ENCODE assay signal across 18 cellular contexts in genomic region chr11:11985016-11985715, GRCh38. TPM values are rescaled to one million over a fixed set of nuclear protein-coding genes. Genes with fewer than 3 reads are reported as not detected.
DNase-seq lines count a peak whose midpoint lies in the region; ATAC-seq and TF ChIP-seq lines count a peak whose summit lies in the region.
"Had no signal": no experiment of that assay in that cellular context is flagged by ENCODE, and none has a peak within 500 bp of the region (broad histone marks: within the 10 kb centered on the region; RNA-seq: fewer than 3 reads in every experiment).

No MANE protein-coding gene starts in this region.

- peaks cover 2% of the 10 kb centered on the region in 2 donors for H3K27me3 Mint-ChIP-seq in CD4-positive, alpha-beta memory T cell

- intact Hi-C loops in CD4-positive, alpha-beta memory T cell (cut with micrococcal nuclease), result no loop called here

- peak overlapping the region; percentile 38 for H3K27ac ChIP-seq in SJSA1
- peak overlapping the region; percentile 69 for H3K27ac ChIP-seq in fibroblast of lung (ENCODE audit: insufficient read depth, low read length)
- peak overlapping the region; percentile 41 for H3K27ac ChIP-seq in osteoblast (ENCODE audit: low read depth, low read length)
- H3K27ac ChIP-seq in CD4-positive, alpha-beta memory T cell (ENCODE audit: low read depth, low read length), result no peak overlapping the region
- H3K27ac ChIP-seq: gastrocnemius medialis, HL-60, neural progenitor cell, SJCRH30 had no signal

- no peak overlapping the region for H3K27ac Mint-ChIP-seq in CD4-positive, alpha-beta memory T cell
- H3K27ac Mint-ChIP-seq: neural progenitor cell had no signal

- H3K9ac ChIP-seq in fibroblast of lung (ENCODE audit: insufficient read depth, low read length), result peak overlapping the region; percentile 1
- H3K9ac ChIP-seq: neural progenitor cell had no signal

- peak overlapping the region; percentile 10 for H3K4me2 ChIP-seq in fibroblast of lung (ENCODE audit: extremely low read depth, insufficient read depth, low read length)
- peak overlapping the region; percentile 23 for H3K4me2 ChIP-seq in osteoblast (ENCODE audit: insufficient read depth, low read length)
- H3K4me2 ChIP-seq: neural progenitor cell had no signal

- H3K4me1 ChIP-seq in SJSA1 (replicated peaks), result peaks cover 76% of the 10 kb centered on the region
- peaks cover 71% of the 10 kb centered on the region for H3K4me1 ChIP-seq in fibroblast of lung (ENCODE audit: control insufficient read depth, extremely low read depth, insufficient read depth, low read length)
- peaks cover 60% of the 10 kb centered on the region for H3K4me1 ChIP-seq in osteoblast (ENCODE audit: insufficient read depth, low read length)
- H3K4me1 ChIP-seq in CD4-positive, alpha-beta memory T cell (ENCODE audit: insufficient read depth, low read length), result no peaks in the 10 kb centered on the region
- H3K4me1 ChIP-seq: gastrocnemius medialis, neural progenitor cell had no signal

- TF ChIP-seq CTCF in fibroblast of lung (conservative IDR thresholded peaks at IDR 0.05 in 1 of 2, IDR thresholded peaks at IDR 0.05 in 1 of 2; ENCODE audit: low read depth in 1 of 2, low read length in 2 of 2) (no peak), osteoblast (IDR thresholded peaks at IDR 0.05; ENCODE audit: extremely low read depth, low read depth, low read length) (no peak)

- no peak for ATAC-seq in HG03432 (IDR thresholded peaks at IDR 0.05; ENCODE audit: unreplicated experiment)
- ATAC-seq: activated T-cell treated with anti-CD3 and anti-CD28 coated beads, Interleukin-2, amount 50 U/mL, for 4 hours; left colon had no signal

- H3K4me3 Mint-ChIP-seq in CD4-positive, alpha-beta memory T cell, result no peak overlapping the region
- H3K4me3 Mint-ChIP-seq: activated T-cell treated with anti-CD3 and anti-CD28 coated beads, Interleukin-2, amount 50 U/mL, for 4 hours; neural progenitor cell had no signal

- H3K9me3 ChIP-seq in SJSA1 (replicated peaks), result no peaks in the 10 kb centered on the region
- no peaks in the 10 kb centered on the region for H3K9me3 ChIP-seq in fibroblast of lung (ENCODE audit: control insufficient read depth, insufficient read depth, low read depth, low read length)
- H3K9me3 ChIP-seq in osteoblast (ENCODE audit: low read depth, low read length), result no peaks in the 10 kb centered on the region
- H3K9me3 ChIP-seq in CD4-positive, alpha-beta memory T cell (ENCODE audit: control insufficient read depth in 1 of 2, low read length in 2 of 2), result no peaks in the 10 kb centered on the region
- H3K9me3 ChIP-seq: gastrocnemius medialis, SJCRH30 had no signal

- H3K27me3 ChIP-seq in SJSA1 (replicated peaks), result no peaks in the 10 kb centered on the region
- no peaks in the 10 kb centered on the region for H3K27me3 ChIP-seq in fibroblast of lung (ENCODE audit: control insufficient read depth, insufficient read depth, low read length)
- H3K27me3 ChIP-seq in osteoblast (ENCODE audit: insufficient read depth, low read length), result no peaks in the 10 kb centered on the region
- H3K27me3 ChIP-seq in CD4-positive, alpha-beta memory T cell (ENCODE audit: insufficient read depth, low read length), result no peaks in the 10 kb centered on the region
- H3K27me3 ChIP-seq: gastrocnemius medialis, neural progenitor cell, SJCRH30 had no signal

- no peaks in the 10 kb centered on the region for H3K9me3 Mint-ChIP-seq in CD4-positive, alpha-beta memory T cell
- H3K9me3 Mint-ChIP-seq: activated T-cell treated with anti-CD3 and anti-CD28 coated beads, Interleukin-2, amount 50 U/mL, for 4 hours had no signal

- H4K20me1 ChIP-seq in fibroblast of lung (ENCODE audit: control insufficient read depth, extremely low read depth, insufficient read depth, low read length), result no peaks in the 10 kb centered on the region
- H4K20me1 ChIP-seq in osteoblast (ENCODE audit: insufficient read depth, low read length), result no peaks in the 10 kb centered on the region

- H3K4me3 ChIP-seq in SJSA1 (no peak overlapping the region), fibroblast of lung (replicated peaks in 1 of 4; ENCODE audit: control extremely low read depth in 1 of 4, insufficient read depth in 1 of 4, low read depth in 3 of 4, low read length in 4 of 4) (no peak overlapping the region), osteoblast (ENCODE audit: insufficient read depth, low read length) (no peak overlapping the region)
- H3K4me3 ChIP-seq in CD4-positive, alpha-beta memory T cell (ENCODE audit: low read length in 2 of 2), result no peak overlapping the region
- H3K4me3 ChIP-seq: gastrocnemius medialis, neural progenitor cell, SJCRH30 had no signal

- no peak overlapping the region for H2AFZ ChIP-seq in fibroblast of lung (ENCODE audit: low read length)
- H2AFZ ChIP-seq in osteoblast (ENCODE audit: low read length), result no peak overlapping the region
- H2AFZ ChIP-seq: neural progenitor cell had no signal

- CTCF ChIA-PET in CD4-positive, alpha-beta memory T cell (lab: Charles Lee; ENCODE audit: partially characterized antibody), result interaction anchor here (1.6 kb wide), 1 partner anchor 15 kb away, joined by 3 read pairs; no protein-coding TSS in a partner anchor

- H3K36me3 Mint-ChIP-seq in CD4-positive, alpha-beta memory T cell, result no peaks in the 10 kb centered on the region

- POLR2A ChIA-PET in CD4-positive, alpha-beta memory T cell (lab: Charles Lee; ENCODE audit: partially characterized antibody), result no interaction called here

- DNase-seq in EL, result peak; percentile 83
- DNase-seq in SJSA1 (ENCODE audit: low read depth in 1 of 2, low spot score in 2 of 2), result no peak
- DNase-seq in fibroblast of lung (ENCODE audit: low read depth in 2 of 2), result peak; percentile 70 to 90
- DNase-seq in osteoblast (ENCODE audit: insufficient read length, low spot score, missing footprints), result no peak
- no peak for DNase-seq in CD4-positive, alpha-beta memory T cell
- DNase-seq in SW480 (ENCODE audit: low spot score), result no peak
- no peak for DNase-seq in NCI-H2171 (lab: John Stamatoyannopoulos, UW)
- DNase-seq: activated CD4-positive, CD25-positive, alpha-beta regulatory T cell; activated T-cell treated with anti-CD3 and anti-CD28 coated beads, Interleukin-2, amount 50 U/mL, for 4 hours; gastrocnemius medialis; left colon; NCI-H1092; NCI-H524; SJCRH30; stimulated activated CD4-positive, alpha-beta T cell treated with anti-CD3 and anti-CD28 coated beads, Interleukin-15, amount 100 ng/mL, for 24 hours had no signal

- H3K36me3 ChIP-seq in SJSA1, result peaks cover 87% of the 10 kb centered on the region
- H3K36me3 ChIP-seq in fibroblast of lung (ENCODE audit: control insufficient read depth, insufficient read depth, low read length), result peaks cover 2% of the 10 kb centered on the region
- H3K36me3 ChIP-seq in osteoblast (ENCODE audit: insufficient read depth, low read length), result no peaks in the 10 kb centered on the region
- H3K36me3 ChIP-seq in CD4-positive, alpha-beta memory T cell (ENCODE audit: insufficient read depth, low read length), result no peaks in the 10 kb centered on the region
- H3K36me3 ChIP-seq: gastrocnemius medialis, neural progenitor cell, SJCRH30 had no signal

- peaks cover 0 to 6% (median 4%) of the 10 kb centered on the region in 4 donors for H3K4me1 Mint-ChIP-seq in CD4-positive, alpha-beta memory T cell

- H3K79me2 ChIP-seq in fibroblast of lung (ENCODE audit: control insufficient read depth, insufficient read depth, low read length) (peaks cover 15% of the 10 kb centered on the region), osteoblast (ENCODE audit: insufficient read depth, low read length) (no peaks in the 10 kb centered on the region)

RNA-seq across cellular contexts. Expression of gene DKK3, which starts 23.3 kb away (rescaled TPM):
- total RNA-seq in SJSA1 (2014; rRNA removed; shearing (Covaris generic)), result 572 and 807 TPM in 2 replicates
- total RNA-seq in fibroblast of lung (387 and 1,064 TPM in 2 replicates), osteoblast (52.2 and 72.4 TPM in 2 replicates)
- 1,283 and 1,566 TPM in 2 replicates for polyA plus RNA-seq in fibroblast of lung
- polyA plus RNA-seq in fibroblast of lung (2012), result 748 and 845 TPM in 2 replicates
- polyA minus RNA-seq in fibroblast of lung (ENCODE audit: low replicate concordance), result 440 and 622 TPM in 2 replicates
- under 1 TPM in 1 of 2 experiments, not detected in 1; 0.89 TPM for total RNA-seq in CD4-positive, alpha-beta memory T cell
- 1 to 10 TPM; 2.9 to 3.1 TPM for polyA plus RNA-seq in CD4-positive, alpha-beta memory T cell

Comparison
In these comparisons a context has a peak if more than half of its experiments do, and no peak if none do; other contexts are left out.
1. DNase-seq: peak in EL (single experiment) and fibroblast of lung (2 of 2); none in SJSA1 (0 of 2), osteoblast (single experiment), CD4-positive, alpha-beta memory T cell (0 of 5), SW480 (single experiment) and NCI-H2171 (single experiment).
2. RNA of gene DKK3, which starts 23.3 kb away (total RNA-seq): 387 to 1,064 TPM in fibroblast of lung, 572 to 807 TPM in SJSA1 and 52.2 to 72.4 TPM in osteoblast; 0.89 TPM in CD4-positive, alpha-beta memory T cell; every median in the first group is over 10 times any median in the second.